ENCODE assay signal across 15 cellular contexts in the genomic region with DNA sequence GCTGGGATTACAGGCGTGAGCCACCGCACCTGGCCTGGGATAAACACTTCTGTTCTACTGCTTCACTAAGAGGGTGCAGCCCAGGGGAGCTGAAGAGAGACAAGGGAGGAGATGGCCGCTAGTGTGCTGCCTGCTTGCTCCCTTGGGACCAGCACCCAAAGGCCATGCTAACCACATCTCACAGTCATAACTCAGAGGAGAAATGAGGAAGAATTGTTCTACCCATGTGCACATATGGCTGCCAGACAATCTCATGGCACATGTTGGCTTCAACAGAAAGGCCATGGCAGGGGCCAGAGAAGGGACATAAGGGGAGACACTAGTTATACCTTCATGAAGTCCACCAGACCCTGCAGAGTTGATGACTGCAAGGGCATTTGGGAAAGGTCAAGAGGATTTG.
DNase-seq lines count a peak whose midpoint lies in the region; ATAC-seq and TF ChIP-seq lines count a peak whose summit lies in the region.
"Had no signal": no experiment of that assay in that cellular context is flagged by ENCODE, and none has a peak within 500 bp of the region (broad histone marks: within the 10 kb centered on the region; RNA-seq: fewer than 3 reads in every experiment).

No MANE protein-coding gene starts in this region.

- ATAC-seq in GM18511 (IDR thresholded peaks at IDR 0.05; ENCODE audit: unreplicated experiment) (peak; percentile 77), GM21367 (IDR thresholded peaks at IDR 0.05; ENCODE audit: unreplicated experiment) (peak; percentile 59), HG02885 (IDR thresholded peaks at IDR 0.05; ENCODE audit: poor library complexity, unreplicated experiment) (peak; percentile 57), HG03469 (IDR thresholded peaks at IDR 0.05; ENCODE audit: unreplicated experiment) (peak; percentile 85)
- ATAC-seq: activated CD4-positive, CD25-positive, alpha-beta regulatory T cell treated with anti-CD3 and anti-CD28 coated beads, Interleukin-2, amount 50 U/mL, for 24 hours; heart left ventricle; K562; SK-N-SH treated with all-trans-retinoic acid at 6 μM for 48 hours had no signal

- DNase-seq in central memory CD4-positive, alpha-beta T cell, result no peak
- no peak for DNase-seq in erythroblast (lab: John Stamatoyannopoulos, UW)
- no peak for DNase-seq in middle frontal gyrus (ENCODE audit: extremely low spot score, low spot score)
- no peak for DNase-seq in NCI-H1417 (lab: John Stamatoyannopoulos, UW)
- DNase-seq: HCEC 1CT; heart left ventricle; NCI-H2029 treated with DMSO at 0.1 percent for 48 hours; stimulated activated CD4-positive, alpha-beta T cell treated with anti-CD3 and anti-CD28 coated beads, Interleukin-12 subunit alpha, Interleukin-12 subunit beta, amount 100 ng/mL, for 4 hours had no signal

- TF ChIP-seq POLR2A in erythroblast (IDR thresholded peaks at IDR 0.05; ENCODE audit: low read length), result no peak
